Comparison of ENCODE assay signal across 9 cellular contexts in genomic region chr16:3458278-3458851, GRCh38. TPM values are rescaled to one million over a fixed set of nuclear protein-coding genes. Genes with fewer than 3 reads are reported as not detected.
DNase-seq lines count a peak whose midpoint lies in the region; ATAC-seq, FAIRE-seq and TF ChIP-seq lines count a peak whose summit lies in the region.
"Had no signal": no experiment of that assay in that cellular context is flagged by ENCODE, and none has a peak within 500 bp of the region (broad histone marks: within the 10 kb centered on the region; RNA-seq: fewer than 3 reads in every experiment).

No MANE protein-coding gene starts in this region.

- WGBS in GM12878 (ENCODE audit: insufficient coverage, insufficient replicate concordance, low lambda C conversion rate, missing lambda C conversion rate) = under 1% methylated on average over 46 of the region's 47 CpGs

- peaks cover 28% of the 10 kb centered on the region for H3K36me3 ChIP-seq in Karpas-422 (ENCODE audit: insufficient read depth, low read length)
- H3K36me3 ChIP-seq in GM12878 (ENCODE audit: control insufficient read depth in 2 of 2, insufficient read depth in 2 of 2, low read length in 1 of 2) = no peaks in the 10 kb centered on the region
- H3K36me3 ChIP-seq in kidney epithelial cell (ENCODE audit: control insufficient read depth, insufficient read depth, low read length) = no peaks in the 10 kb centered on the region

- RAD21 ChIA-PET in GM12878 (lab: Charles Lee; ENCODE audit: unreplicated experiment) = no interaction called here

- ATAC-seq in CD4-positive, alpha-beta T cell (ENCODE audit: poor library complexity) = peak; percentile 3
- ATAC-seq in GM19452 (IDR thresholded peaks at IDR 0.05; ENCODE audit: unreplicated experiment) (peak; percentile 3), GM12878 (peak; percentile 12; the same call in 2 of the 3 replicates)
- ATAC-seq in stimulated activated naive CD8-positive, alpha-beta T cell treated with anti-CD3 and anti-CD28 coated beads, Interleukin-15, Interleukin-2, amounts not matched to agents 100 U/mL and 50 U/mL, for 24 hours = no peak

- no peak for TF ChIP-seq EP300 in GM12878 (IDR thresholded peaks at IDR 0.05; ENCODE audit: borderline replicate concordance in 1 of 2, control insufficient read depth in 1 of 2, low read depth in 2 of 2, low read length in 2 of 2)

- intact Hi-C loops in CD4-positive, alpha-beta T cell (cut with DNase I, micrococcal nuclease) = loop anchor here (1.0 to 10.0 kb wide), 8 partner anchors 42 to 434 kb away; partner anchors contain the start of genes ZNF263 (in 2 of the 2), HCFC1R1 (in 1 of the 2), THOC6 (in 1 of the 2) and TIGD7 (in 1 of the 2)
- intact Hi-C loops in GM12878 (cut with micrococcal nuclease; ENCODE audit: unreplicated experiment) = loop anchor here (2.0 kb wide), 2 partner anchors 194 to 270 kb away; partner anchors contain the start of gene OR1F1

- no peak for TF ChIP-seq CTCF in CD4-positive, alpha-beta T cell (IDR thresholded peaks at IDR 0.05)
- TF ChIP-seq CTCF in GM12878 (IDR thresholded peaks at IDR 0.05 in 2 of 3, conservative IDR thresholded peaks at IDR 0.05 in 1 of 3; ENCODE audit: control insufficient read depth in 2 of 3, extremely low read depth in 1 of 3, insufficient read depth in 1 of 3, low read depth in 3 of 3, low read length in 3 of 3) = no peak
- TF ChIP-seq CTCF in kidney epithelial cell (IDR thresholded peaks at IDR 0.05; ENCODE audit: insufficient read depth, low read length, poor library complexity, severe bottlenecking) = no peak
- TF ChIP-seq CTCF in D721Med (IDR thresholded peaks at IDR 0.05; ENCODE audit: insufficient read depth, missing control alignments) = no peak

- peaks cover 59% of the 10 kb centered on the region for H3K4me1 Mint-ChIP-seq in CD4-positive, alpha-beta T cell (ENCODE audit: low read depth)

- CTCF ChIA-PET in CD4-positive, alpha-beta T cell (lab: Charles Lee) = interaction anchor here (1.4 to 2.7 kb wide), 4 partner anchors 14 to 223 kb away, joined by 5 to 17 read pairs (median 12); partner anchors contain the start of genes CLUAP1, NAA60, ZNF174 and ZNF200
- CTCF ChIA-PET in GM12878 (lab: Yijun Ruan, JAX) = interaction anchor here (0.6 to 1.1 kb wide), 2 partner anchors 14 to 16 kb away, joined by 3 read pairs; no protein-coding TSS in a partner anchor

- no peak for TF ChIP-seq POLR2A in GM12878 (IDR thresholded peaks at IDR 0.05; ENCODE audit: low read depth, low read length)

- peak overlapping the region; percentile 71 for H3K27ac ChIP-seq in CD4-positive, alpha-beta T cell (ENCODE audit: low read depth, low read length)
- H3K27ac ChIP-seq in Karpas-422 (ENCODE audit: low read length) = peak overlapping the region; percentile 66
- H3K27ac ChIP-seq in GM12878 (ENCODE audit: control insufficient read depth, insufficient read depth) = peak overlapping the region; percentile 94

- H3K4me3 Mint-ChIP-seq in CD4-positive, alpha-beta T cell = peak overlapping the region; percentile 82

- no peak for TF ChIP-seq RAD21 in GM12878 (IDR thresholded peaks at IDR 0.05; ENCODE audit: insufficient read depth, low read depth, low read length)

- H3K9me2 ChIP-seq in Karpas-422 (replicated peaks; ENCODE audit: insufficient read depth, low read length) = no peaks in the 10 kb centered on the region

- peak overlapping the region; percentile 96 for H3K4me3 ChIP-seq in Karpas-422 (ENCODE audit: low read length)
- H3K4me3 ChIP-seq in GM12878 = peak overlapping the region; percentile 77
- peak overlapping the region; percentile 95 for H3K4me3 ChIP-seq in kidney epithelial cell (ENCODE audit: low read depth, low read length)

- peaks cover 8% of the 10 kb centered on the region for H3K36me3 Mint-ChIP-seq in CD4-positive, alpha-beta T cell (ENCODE audit: low read depth)

- H3K9me3 Mint-ChIP-seq in CD4-positive, alpha-beta T cell = no peaks in the 10 kb centered on the region

- H3K4me2 ChIP-seq in Karpas-422 (ENCODE audit: low read depth, low read length, poor library complexity, severe bottlenecking) (peak overlapping the region; percentile 99), GM12878 (ENCODE audit: control insufficient read depth, insufficient read depth) (peak overlapping the region; percentile 86)

- H3K79me2 ChIP-seq in Karpas-422 (ENCODE audit: low read length) = peaks cover 53% of the 10 kb centered on the region
- peaks cover 55% of the 10 kb centered on the region for H3K79me2 ChIP-seq in GM12878 (ENCODE audit: control insufficient read depth, insufficient read depth, low read length)

- H3K9me3 ChIP-seq in CD4-positive, alpha-beta T cell (ENCODE audit: control insufficient read depth, low read length) = no peaks in the 10 kb centered on the region
- H3K9me3 ChIP-seq in Karpas-422 (ENCODE audit: low read length) = peaks cover 3% of the 10 kb centered on the region; the same call in 1 of the 2 replicates
- no peaks in the 10 kb centered on the region for H3K9me3 ChIP-seq in GM12878 (replicated peaks; ENCODE audit: control insufficient read depth, insufficient read depth, low read length)

- no TSS peak for BruUV-seq in GM12878 (replicated peaks; lab: Mats Ljungman, UMichigan)

- in situ Hi-C loops in GM12878 (cut with MboI) = no loop called here

- no peak for FAIRE-seq in GM12878 (lab: Jason Lieb, UNC)
- no peak for FAIRE-seq in D721Med (lab: Jason Lieb, UNC)
- FAIRE-seq: TTC549 had no signal

- H3K9ac ChIP-seq in Karpas-422 (ENCODE audit: low read length) (peak overlapping the region; percentile 93), GM12878 (ENCODE audit: control insufficient read depth, insufficient read depth, low read length) (peak overlapping the region; percentile 79)

- H3K27ac Mint-ChIP-seq in CD4-positive, alpha-beta T cell = peak overlapping the region; percentile 80

- no peaks in the 10 kb centered on the region for H3K27me3 ChIP-seq in CD4-positive, alpha-beta T cell (ENCODE audit: control insufficient read depth, insufficient read depth, low read length)
- H3K27me3 ChIP-seq in Karpas-422 (ENCODE audit: low read length) (no peaks in the 10 kb centered on the region), GM12878 (replicated peaks in 1 of 2; ENCODE audit: control insufficient read depth in 2 of 2, insufficient read depth in 2 of 2, low read length in 1 of 2) (no peaks in the 10 kb centered on the region), kidney epithelial cell (ENCODE audit: control insufficient read depth, insufficient read depth, low read length) (no peaks in the 10 kb centered on the region)

- H3K4me1 ChIP-seq in Karpas-422 (ENCODE audit: low read length) = peaks cover 26% of the 10 kb centered on the region
- H3K4me1 ChIP-seq in GM12878 (ENCODE audit: control insufficient read depth, insufficient read depth, low read length) = peaks cover 21% of the 10 kb centered on the region

- H3K27me3 Mint-ChIP-seq in CD4-positive, alpha-beta T cell = no peaks in the 10 kb centered on the region

- no peak for DNase-seq in CD4-positive, alpha-beta T cell
- DNase-seq in Karpas-422 (peak; percentile 54), GM12878 (ENCODE audit: low read depth, low spot score) (no peak), kidney epithelial cell (ENCODE audit: low read depth) (no peak), D721Med (ENCODE audit: insufficient read length, low spot score) (no peak), NCI-H187 treated with DMSO at 0.1 percent for 48 hours (lab: John Stamatoyannopoulos, UW) (no peak)
- peak; percentile 28 for DNase-seq in stimulated activated naive CD8-positive, alpha-beta T cell treated with anti-CD3 and anti-CD28 coated beads, Interleukin-15, Interleukin-2, amounts not matched to agents 100 U/mL and 50 U/mL, for 24 hours

- POLR2A ChIA-PET in CD4-positive, alpha-beta T cell (lab: Charles Lee) = interaction anchor here (2.2 kb wide), 1 partner anchor 57 kb away, joined by 41 read pairs; the partner anchor contains the start of genes ZNF174 and ZSCAN32
- POLR2A ChIA-PET in GM12878 (lab: Charles Lee) = interaction anchor here (1.0 kb wide), 1 partner anchor 14 kb away, joined by 3 read pairs; no protein-coding TSS in a partner anchor

- peaks cover 5% of the 10 kb centered on the region; the same call in 1 of the 2 replicates for H4K20me1 ChIP-seq in Karpas-422 (ENCODE audit: insufficient read depth, low read depth, low read length)
- H4K20me1 ChIP-seq in GM12878 (ENCODE audit: control insufficient read depth, insufficient read depth) = no peaks in the 10 kb centered on the region; the same call in 1 of the 2 replicates

- SMC1A ChIA-PET in GM12878 (lab: Charles Lee; ENCODE audit: uncharacterized antibody, unreplicated experiment) = interaction anchor here (1.0 kb wide), 1 partner anchor 58 kb away, joined by 3 read pairs; the partner anchor contains the start of genes ZNF174 and ZSCAN32

- H2AFZ ChIP-seq in Karpas-422 (ENCODE audit: low read length) (no peak overlapping the region), GM12878 (ENCODE audit: control insufficient read depth, low read depth, low read length) (peak overlapping the region; percentile 41; the same call in 1 of the 2 replicates)

RNA-seq across cellular contexts. Expression of gene NAA60, which starts 14.9 kb away (rescaled TPM):
- total RNA-seq in CD4-positive, alpha-beta T cell = 10 to 100 TPM; 27.2 to 27.8 TPM
- total RNA-seq in Karpas-422 (2014; rRNA removed; shearing (Covaris generic); ENCODE audit: low replicate concordance) = 15.1 and 18.4 TPM in 2 replicates
- total RNA-seq in GM12878 (2013; cell fraction: nucleolus; rRNA removed) = 45.2 and 45.7 TPM in 2 replicates
- total RNA-seq in GM12878 (2014; rRNA removed) = 17.6 and 19.3 TPM in 2 replicates
- 10.9 and 15.6 TPM in 2 replicates for total RNA-seq in GM12878 (2014; rRNA removed; fragmentation: Illumina TruSeq; extraction: Trizol)
- 38.6 and 39.7 TPM in 2 replicates for total RNA-seq in GM12878 (2021)
- polyA plus RNA-seq in GM12878 (2011; ENCODE audit: low read depth) = 14.5 TPM
- 24.3 and 30.8 TPM in 2 replicates for polyA plus RNA-seq in GM12878 (2011; rRNA removed)
- 18.7 and 24.9 TPM in 2 replicates for polyA plus RNA-seq in GM12878 (2011; cell fraction: cytosol; rRNA removed)
- 29.8 and 39.6 TPM in 2 replicates for polyA plus RNA-seq in GM12878 (2011; cell fraction: nucleus; rRNA removed)
- 24.4 and 31.3 TPM in 2 replicates for polyA plus RNA-seq in GM12878 (2012)
- polyA plus RNA-seq in GM12878 (2014; fragmentation: Illumina TruSeq; extraction: Trizol) = 42.5 and 54.7 TPM in 2 replicates
- 1 to 10 TPM; 6.2 to 9.1 TPM for polyA plus RNA-seq in GM12878 (2014; fragmentation: Nextera tagmentation; extraction: Ambion mirVana)
- 32.2 and 39.1 TPM in 2 replicates for polyA plus RNA-seq in GM12878 (2014; rRNA removed)
- polyA plus RNA-seq in GM12878 (2016; fragmentation: Nextera tagmentation; extraction: Ambion mirVana) = 10 to 100 TPM; 38.4 to 43.1 TPM
- polyA minus RNA-seq in GM12878 (2011; rRNA and poly(A)+ RNA removed) = 18.9 and 22.5 TPM in 2 replicates
- 9.1 and 9.8 TPM in 2 replicates for polyA minus RNA-seq in GM12878 (2011; cell fraction: cytosol; rRNA and poly(A)+ RNA removed)
- 11.0 and 15.4 TPM in 2 replicates for polyA minus RNA-seq in GM12878 (2011; cell fraction: nucleus; rRNA and poly(A)+ RNA removed)
- 27.1 and 30.7 TPM in 2 replicates for total RNA-seq in kidney epithelial cell

RNA-seq across cellular contexts. Expression of gene ZNF597, which starts 15.1 kb away (rescaled TPM):
- total RNA-seq in CD4-positive, alpha-beta T cell = 1 to 10 TPM; 2.3 to 2.5 TPM
- total RNA-seq in Karpas-422 (2014; rRNA removed; shearing (Covaris generic); ENCODE audit: low replicate concordance) = 1.3 and 3.1 TPM in 2 replicates
- 9.8 and 9.9 TPM in 2 replicates for total RNA-seq in GM12878 (2013; cell fraction: nucleolus; rRNA removed)
- total RNA-seq in GM12878 (2014; rRNA removed) = 2.4 TPM in 2 replicates
- 2.8 TPM in 2 replicates for total RNA-seq in GM12878 (2014; rRNA removed; fragmentation: Illumina TruSeq; extraction: Trizol)
- 1.9 and 2.0 TPM in 2 replicates for total RNA-seq in GM12878 (2021)
- polyA plus RNA-seq in GM12878 (2011; ENCODE audit: low read depth) = 1.1 TPM
- 2.7 and 3.1 TPM in 2 replicates for polyA plus RNA-seq in GM12878 (2011; rRNA removed)
- polyA plus RNA-seq in GM12878 (2011; cell fraction: cytosol; rRNA removed) = 1.3 and 1.5 TPM in 2 replicates
- polyA plus RNA-seq in GM12878 (2011; cell fraction: nucleus; rRNA removed) = 2.0 and 2.3 TPM in 2 replicates
- 1.7 and 1.8 TPM in 2 replicates for polyA plus RNA-seq in GM12878 (2012)
- polyA plus RNA-seq in GM12878 (2014; fragmentation: Illumina TruSeq; extraction: Trizol) = 2.0 and 2.8 TPM in 2 replicates
- under 1 TPM; 0.80 to 0.85 TPM for polyA plus RNA-seq in GM12878 (2014; fragmentation: Nextera tagmentation; extraction: Ambion mirVana)
- 1.2 and 1.5 TPM in 2 replicates for polyA plus RNA-seq in GM12878 (2014; rRNA removed)
- polyA plus RNA-seq in GM12878 (2016; fragmentation: Nextera tagmentation; extraction: Ambion mirVana) = 1 to 10 TPM; 1.3 to 2.8 TPM
- 3.2 and 3.4 TPM in 2 replicates for polyA minus RNA-seq in GM12878 (2011; rRNA and poly(A)+ RNA removed)
- 1.8 and 2.1 TPM in 2 replicates for polyA minus RNA-seq in GM12878 (2011; cell fraction: cytosol; rRNA and poly(A)+ RNA removed)
- 1.5 and 2.9 TPM in 2 replicates for polyA minus RNA-seq in GM12878 (2011; cell fraction: nucleus; rRNA and poly(A)+ RNA removed)
- total RNA-seq in kidney epithelial cell = 1.7 and 2.9 TPM in 2 replicates

RNA-seq across cellular contexts. Expression of gene C16orf90, which starts 36.9 kb away (rescaled TPM):
- total RNA-seq in CD4-positive, alpha-beta T cell = not detected
- not detected in 2 replicates for total RNA-seq in Karpas-422 (2014; rRNA removed; shearing (Covaris generic); ENCODE audit: low replicate concordance)
- not detected in 2 replicates for total RNA-seq in GM12878 (2013; cell fraction: nucleolus; rRNA removed)
- total RNA-seq in GM12878 (2014; rRNA removed) (not detected in 2 replicates), GM12878 (2014; rRNA removed; fragmentation: Illumina TruSeq; extraction: Trizol) (not detected in 2 replicates), GM12878 (2021) (not detected in 2 replicates), kidney epithelial cell (not detected in 2 replicates)
- not detected for polyA plus RNA-seq in GM12878 (2011; ENCODE audit: low read depth)
- polyA plus RNA-seq in GM12878 (2011; rRNA removed) (not detected in 2 replicates), GM12878 (2014; fragmentation: Illumina TruSeq; extraction: Trizol) (not detected in 2 replicates), GM12878 (2014; fragmentation: Nextera tagmentation; extraction: Ambion mirVana) (not detected), GM12878 (2014; rRNA removed) (not detected in 2 replicates), GM12878 (2016; fragmentation: Nextera tagmentation; extraction: Ambion mirVana) (not detected)
- polyA plus RNA-seq in GM12878 (2011; cell fraction: cytosol; rRNA removed) = not detected in 2 replicates
- not detected in 2 replicates for polyA plus RNA-seq in GM12878 (2011; cell fraction: nucleus; rRNA removed)
- polyA plus RNA-seq in GM12878 (2012) = not detected in 2 replicates
- polyA minus RNA-seq in GM12878 (2011; rRNA and poly(A)+ RNA removed) = not detected in 2 replicates
- polyA minus RNA-seq in GM12878 (2011; cell fraction: cytosol; rRNA and poly(A)+ RNA removed) = not detected in 2 replicates
- polyA minus RNA-seq in GM12878 (2011; cell fraction: nucleus; rRNA and poly(A)+ RNA removed) = not detected in 2 replicates

RNA-seq across cellular contexts. Expression of gene CLUAP1, which starts 42.4 kb away (rescaled TPM):
- 10 to 100 TPM; 12.0 to 14.2 TPM for total RNA-seq in CD4-positive, alpha-beta T cell
- total RNA-seq in Karpas-422 (2014; rRNA removed; shearing (Covaris generic); ENCODE audit: low replicate concordance) = 21.6 and 29.4 TPM in 2 replicates
- 23.3 and 26.2 TPM in 2 replicates for total RNA-seq in GM12878 (2013; cell fraction: nucleolus; rRNA removed)
- total RNA-seq in GM12878 (2014; rRNA removed) (3.8 and 6.0 TPM in 2 replicates), GM12878 (2014; rRNA removed; fragmentation: Illumina TruSeq; extraction: Trizol) (8.5 and 11.2 TPM in 2 replicates), GM12878 (2021) (6.9 and 7.1 TPM in 2 replicates), kidney epithelial cell (20.6 and 20.9 TPM in 2 replicates)
- polyA plus RNA-seq in GM12878 (2011; ENCODE audit: low read depth) = 5.1 TPM
- polyA plus RNA-seq in GM12878 (2011; rRNA removed) (15.0 and 19.5 TPM in 2 replicates), GM12878 (2014; fragmentation: Illumina TruSeq; extraction: Trizol) (8.2 and 14.5 TPM in 2 replicates), GM12878 (2014; fragmentation: Nextera tagmentation; extraction: Ambion mirVana) (10 to 100 TPM; 14.9 to 16.2 TPM), GM12878 (2014; rRNA removed) (5.0 and 7.9 TPM in 2 replicates), GM12878 (2016; fragmentation: Nextera tagmentation; extraction: Ambion mirVana) (10 to 100 TPM; 14.6 to 15.1 TPM)
- 3.5 and 4.4 TPM in 2 replicates for polyA plus RNA-seq in GM12878 (2011; cell fraction: cytosol; rRNA removed)
- polyA plus RNA-seq in GM12878 (2011; cell fraction: nucleus; rRNA removed) = 5.5 and 5.9 TPM in 2 replicates
- 6.0 and 7.1 TPM in 2 replicates for polyA plus RNA-seq in GM12878 (2012)
- polyA minus RNA-seq in GM12878 (2011; rRNA and poly(A)+ RNA removed) = 4.0 and 8.4 TPM in 2 replicates
- polyA minus RNA-seq in GM12878 (2011; cell fraction: cytosol; rRNA and poly(A)+ RNA removed) = 3.9 and 7.2 TPM in 2 replicates
- polyA minus RNA-seq in GM12878 (2011; cell fraction: nucleus; rRNA and poly(A)+ RNA removed) = 2.9 and 5.7 TPM in 2 replicates

RNA-seq across cellular contexts. Expression of gene ZNF174, which starts 57.4 kb away (rescaled TPM):
- 1 to 10 TPM; 5.6 to 5.7 TPM for total RNA-seq in CD4-positive, alpha-beta T cell
- total RNA-seq in Karpas-422 (2014; rRNA removed; shearing (Covaris generic); ENCODE audit: low replicate concordance) = 17.7 and 22.4 TPM in 2 replicates
- 16.0 and 18.9 TPM in 2 replicates for total RNA-seq in GM12878 (2013; cell fraction: nucleolus; rRNA removed)
- 11.0 and 12.5 TPM in 2 replicates for total RNA-seq in GM12878 (2014; rRNA removed)
- total RNA-seq in GM12878 (2014; rRNA removed; fragmentation: Illumina TruSeq; extraction: Trizol) = 7.6 and 8.2 TPM in 2 replicates
- 9.5 and 10.1 TPM in 2 replicates for total RNA-seq in GM12878 (2021)
- polyA plus RNA-seq in GM12878 (2011; ENCODE audit: low read depth) = 4.4 TPM
- 14.1 and 14.3 TPM in 2 replicates for polyA plus RNA-seq in GM12878 (2011; rRNA removed)
- 13.0 and 14.3 TPM in 2 replicates for polyA plus RNA-seq in GM12878 (2011; cell fraction: cytosol; rRNA removed)
- polyA plus RNA-seq in GM12878 (2011; cell fraction: nucleus; rRNA removed) = 17.1 and 17.3 TPM in 2 replicates
- polyA plus RNA-seq in GM12878 (2012) = 5.7 and 7.6 TPM in 2 replicates
- polyA plus RNA-seq in GM12878 (2014; fragmentation: Illumina TruSeq; extraction: Trizol) = 11.9 and 13.2 TPM in 2 replicates
- 1 to 10 TPM; 3.0 to 4.7 TPM for polyA plus RNA-seq in GM12878 (2014; fragmentation: Nextera tagmentation; extraction: Ambion mirVana)
- 9.8 and 10.7 TPM in 2 replicates for polyA plus RNA-seq in GM12878 (2014; rRNA removed)
- polyA plus RNA-seq in GM12878 (2016; fragmentation: Nextera tagmentation; extraction: Ambion mirVana) = 10 to 100 TPM in 1 of 2 experiments, 1 to 10 TPM in 1; 8.6 to 10.0 TPM
- polyA minus RNA-seq in GM12878 (2011; rRNA and poly(A)+ RNA removed) = 6.4 and 10.5 TPM in 2 replicates
- polyA minus RNA-seq in GM12878 (2011; cell fraction: cytosol; rRNA and poly(A)+ RNA removed) = 3.2 and 4.1 TPM in 2 replicates
- polyA minus RNA-seq in GM12878 (2011; cell fraction: nucleus; rRNA and poly(A)+ RNA removed) = 7.4 and 13.8 TPM in 2 replicates
- total RNA-seq in kidney epithelial cell = 8.0 and 12.2 TPM in 2 replicates

Comparison
In these comparisons a context has a peak if more than half of its experiments do, and no peak if none do; other contexts are left out.
1. DNase-seq: peak in Karpas-422 (single experiment) and stimulated activated naive CD8-positive, alpha-beta T cell treated with anti-CD3 and anti-CD28 coated beads, Interleukin-15, Interleukin-2, amounts not matched to agents 100 U/mL and 50 U/mL, for 24 hours (single experiment); none in CD4-positive, alpha-beta T cell (0 of 10), GM12878 (single experiment), kidney epithelial cell (single experiment), D721Med (single experiment) and NCI-H187 treated with DMSO at 0.1 percent for 48 hours (single experiment).
2. Peak in every context shown above with its lines, with median percentiles within 50 percentile points of each other: H3K27ac ChIP-seq and H3K4me3 ChIP-seq.